ENCODE assay signal across 12 cellular contexts in the genomic region with DNA sequence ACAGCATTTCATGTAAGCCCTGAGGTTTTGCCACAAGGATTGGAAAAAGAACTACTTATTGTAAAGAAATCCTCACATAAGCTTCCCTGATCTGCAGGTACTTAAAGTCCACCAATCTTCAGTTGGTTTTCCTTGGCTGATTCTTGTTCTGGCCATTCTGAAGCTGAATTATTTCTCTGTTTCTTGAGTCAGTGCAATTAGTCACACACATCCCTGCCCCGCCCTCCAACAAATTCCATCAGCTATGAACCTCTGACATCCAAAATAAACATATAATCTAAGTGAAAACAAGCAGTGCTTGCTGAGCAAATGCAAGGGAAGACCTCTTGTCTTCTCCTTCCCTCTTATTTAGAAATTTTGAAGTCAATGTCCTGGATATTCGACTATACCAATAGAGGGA. TPM values are rescaled to one million over a fixed set of nuclear protein-coding genes. Genes with fewer than 3 reads are reported as not detected.
A peak's percentile ranks its signal among the peaks of the same experiment; 100 is the strongest.
DNase-seq lines count a peak whose midpoint lies in the region; ATAC-seq and TF ChIP-seq lines count a peak whose summit lies in the region.
"Had no signal": no experiment of that assay in that cellular context is flagged by ENCODE, and none has a peak within 500 bp of the region (broad histone marks: within the 10 kb centered on the region; RNA-seq: fewer than 3 reads in every experiment).

No MANE protein-coding gene starts in this region.

- DNase-seq in CD4-positive, alpha-beta memory T cell = no peak
- DNase-seq in LHCN-M2 (ENCODE audit: low read depth) (peak; percentile 57), astrocyte of the cerebellum (ENCODE audit: low read depth) (peak; percentile 29), kidney glomerular epithelial cell (lab: John Stamatoyannopoulos, UW) (peak; percentile 80), NCI-H526 (lab: John Stamatoyannopoulos, UW) (no peak)
- no peak for DNase-seq in activated CD8-positive, alpha-beta memory T cell treated with anti-CD3 and anti-CD28 coated beads for 24 hours
- DNase-seq: GF-D8, NCI-H187 had no signal

- ATAC-seq in GM21825 (IDR thresholded peaks at IDR 0.05; ENCODE audit: unreplicated experiment) = no peak
- no peak for ATAC-seq in HG03520 (IDR thresholded peaks at IDR 0.05; ENCODE audit: unreplicated experiment)

- in situ Hi-C loops in astrocyte of the cerebellum (cut with HindIII; ENCODE audit: low sequenced_read_pairs) = no loop called here

- H3K4me1 Mint-ChIP-seq in CD4-positive, alpha-beta memory T cell = peaks cover 38 to 76% (median 58%) of the 10 kb centered on the region in 4 donors

- H3K27ac ChIP-seq in CD4-positive, alpha-beta memory T cell (ENCODE audit: low read depth, low read length) = peak overlapping the region; percentile 71

- no peak overlapping the region for H3K4me3 ChIP-seq in CD4-positive, alpha-beta memory T cell (ENCODE audit: low read length in 2 of 2)
- H3K4me3 ChIP-seq in astrocyte of the cerebellum (ENCODE audit: low read depth, low read length) = no peak overlapping the region

- peaks cover 70% of the 10 kb centered on the region for H3K4me1 ChIP-seq in CD4-positive, alpha-beta memory T cell (ENCODE audit: insufficient read depth, low read length)

- POLR2A ChIA-PET in CD4-positive, alpha-beta memory T cell (lab: Charles Lee; ENCODE audit: partially characterized antibody) = interaction anchor here (1.4 to 9.9 kb wide), 4 partner anchors 8 to 59 kb away, joined by 6 to 283 read pairs (median 74); a partner anchor contains a TSS

- CTCF ChIA-PET in CD4-positive, alpha-beta memory T cell (lab: Charles Lee; ENCODE audit: partially characterized antibody) = interaction anchor here (1.3 to 3.5 kb wide), 6 partner anchors 11 to 65 kb away, joined by 3 to 57 read pairs (median 4); a partner anchor contains a TSS

- no peak for TF ChIP-seq CTCF in astrocyte of the cerebellum (IDR thresholded peaks at IDR 0.05; ENCODE audit: low read depth, low read length, missing control alignments)

- peak overlapping the region in 6 of 8 donors; percentile 63 to 89 (median 76) for H3K4me3 Mint-ChIP-seq in CD4-positive, alpha-beta memory T cell

- no peaks in the 10 kb centered on the region for H3K9me3 ChIP-seq in CD4-positive, alpha-beta memory T cell (ENCODE audit: control insufficient read depth in 1 of 2, low read length in 2 of 2)
- H3K9me3 ChIP-seq: neutrophil had no signal

- no peaks in the 10 kb centered on the region for H3K27me3 Mint-ChIP-seq in CD4-positive, alpha-beta memory T cell

- peak overlapping the region; percentile 93 to 99 (median 95) for H3K27ac Mint-ChIP-seq in CD4-positive, alpha-beta memory T cell

- H3K9me3 Mint-ChIP-seq in CD4-positive, alpha-beta memory T cell = no peaks in the 10 kb centered on the region

- peaks cover 15% of the 10 kb centered on the region for H3K36me3 ChIP-seq in CD4-positive, alpha-beta memory T cell (ENCODE audit: insufficient read depth, low read length)

- peaks cover 21 to 30% of the 10 kb centered on the region in 2 donors for H3K36me3 Mint-ChIP-seq in CD4-positive, alpha-beta memory T cell

- intact Hi-C loops in CD4-positive, alpha-beta memory T cell (cut with micrococcal nuclease) = loop anchor here (1.0 kb wide), 1 partner anchor 12 kb away; a partner anchor contains a TSS

- no peaks in the 10 kb centered on the region for H3K27me3 ChIP-seq in CD4-positive, alpha-beta memory T cell (ENCODE audit: insufficient read depth, low read length)
- H3K27me3 ChIP-seq: neutrophil had no signal

RNA-seq across cellular contexts. Expression of a gene that starts 8.2 kb away (rescaled TPM):
- total RNA-seq in CD4-positive, alpha-beta memory T cell = under 1 TPM; 0.17 TPM
- under 1 TPM in 1 of 2 donors, not detected in 1; 0.10 TPM for polyA plus RNA-seq in CD4-positive, alpha-beta memory T cell
- not detected in 2 replicates for total RNA-seq in LHCN-M2 (2014; rRNA removed)
- polyA plus RNA-seq in LHCN-M2 (2012) = not detected
- polyA plus RNA-seq: adipose tissue had no signal

RNA-seq across cellular contexts. Expression of a gene that starts 12.4 kb away (rescaled TPM):
- total RNA-seq in CD4-positive, alpha-beta memory T cell = 100 to 1,000 TPM; 124 to 126 TPM
- 10 to 100 TPM; 11.9 to 35.8 TPM for polyA plus RNA-seq in CD4-positive, alpha-beta memory T cell
- total RNA-seq in LHCN-M2 (2014; rRNA removed) = 13.1 and 15.9 TPM in 2 replicates
- 10.3 TPM for polyA plus RNA-seq in LHCN-M2 (2012)

RNA-seq across cellular contexts. Expression of a gene that starts 42.0 kb away (rescaled TPM):
- total RNA-seq in CD4-positive, alpha-beta memory T cell = 10 to 100 TPM; 90.9 to 92.5 TPM
- 10 to 100 TPM; 69.0 to 74.1 TPM for polyA plus RNA-seq in CD4-positive, alpha-beta memory T cell
- 47.8 and 49.3 TPM in 2 replicates for total RNA-seq in LHCN-M2 (2014; rRNA removed)
- 11.8 TPM for polyA plus RNA-seq in LHCN-M2 (2012)

RNA-seq across cellular contexts. Expression of a gene that starts 43.6 kb away (rescaled TPM):
- total RNA-seq in CD4-positive, alpha-beta memory T cell = 10 to 100 TPM; 19.1 to 19.3 TPM
- 10 to 100 TPM; 33.4 to 33.9 TPM for polyA plus RNA-seq in CD4-positive, alpha-beta memory T cell
- total RNA-seq in LHCN-M2 (2014; rRNA removed) = 0.17 TPM in 1 of 2 replicates, not detected in the other
- polyA plus RNA-seq in LHCN-M2 (2012) = 0.28 TPM

Comparison
In these comparisons a context has a peak if more than half of its experiments do, and no peak if none do; other contexts are left out.
1. DNase-seq: peak in LHCN-M2 (single experiment), astrocyte of the cerebellum (single experiment) and kidney glomerular epithelial cell (single experiment); none in CD4-positive, alpha-beta memory T cell (0 of 5), activated CD8-positive, alpha-beta memory T cell treated with anti-CD3 and anti-CD28 coated beads for 24 hours (single experiment) and NCI-H526 (0 of 2).